Comparison of ENCODE assay signal across 8 cellular contexts in genomic region chr7:23696916-23697441, GRCh38. TPM values are rescaled to one million over a fixed set of nuclear protein-coding genes. Genes with fewer than 3 reads are reported as not detected.
A peak's percentile ranks its signal among the peaks of the same experiment; 100 is the strongest.
DNase-seq lines count a peak whose midpoint lies in the region; ATAC-seq and TF ChIP-seq lines count a peak whose summit lies in the region.

No MANE protein-coding gene starts in this region.

- TF ChIP-seq RAD21 in neural cell (conservative IDR thresholded peaks at IDR 0.05), result no peak

- H3K18ac ChIP-seq in H9 (ENCODE audit: insufficient read length, low read depth, low read length), result no peak overlapping the region

- H3K36me3 ChIP-seq in DND-41 (ENCODE audit: insufficient read depth, low read length) (peaks cover 27% of the 10 kb centered on the region; the same call in 1 of the 2 replicates), neural cell (ENCODE audit: insufficient read depth, low read length) (no peaks in the 10 kb centered on the region), suprapubic skin (peaks cover 24% of the 10 kb centered on the region)

- H4K5ac ChIP-seq in H9 (ENCODE audit: insufficient read length, low read depth, low read length), result no peak overlapping the region

- H3K9ac ChIP-seq in DND-41 (ENCODE audit: low read depth, low read length), result no peak overlapping the region
- no peak overlapping the region for H3K9ac ChIP-seq in H9 (ENCODE audit: extremely low read depth, insufficient read length, low read length)
- no peak overlapping the region for H3K9ac ChIP-seq in neural cell (ENCODE audit: low read length)

- H3K9me3 ChIP-seq in DND-41 (ENCODE audit: insufficient read depth, low read length, severe bottlenecking) (no peaks in the 10 kb centered on the region), H9 (ENCODE audit: control insufficient read depth, low read depth, low read length) (no peaks in the 10 kb centered on the region), neural cell (ENCODE audit: low read length) (no peaks in the 10 kb centered on the region), suprapubic skin (no peaks in the 10 kb centered on the region)

- H3K23ac ChIP-seq in H9 (ENCODE audit: insufficient read length, low read depth, low read length), result no peak overlapping the region

- no CpG with 5 or more reads among the region's 7 CpGs for WGBS in H9 (ENCODE audit: extremely low coverage, insufficient read length, low lambda C conversion rate)
- WGBS in suprapubic skin, result 44% methylated on average over 7 of the region's 7 CpGs

- H2BK5ac ChIP-seq in H9 (ENCODE audit: insufficient read length, low read length), result no peak overlapping the region

- ATAC-seq in DND-41 (ENCODE audit: insufficient read depth, low read depth), result peak; percentile 79

- no peak overlapping the region for H2AK5ac ChIP-seq in H9 (ENCODE audit: insufficient read length, low read length)

- H3K4me3 Mint-ChIP-seq in H9, result no peak overlapping the region
- H3K4me3 Mint-ChIP-seq in activated CD4-positive, alpha-beta memory T cell treated with anti-CD3 and anti-CD28 coated beads for 36 hours, result no peak overlapping the region

- H3K14ac ChIP-seq in H9 (ENCODE audit: insufficient read depth, low read length), result no peak overlapping the region

- no peaks in the 10 kb centered on the region for H3K79me2 ChIP-seq in DND-41 (ENCODE audit: insufficient read depth, low read length)
- H3K79me2 ChIP-seq in H9 (ENCODE audit: insufficient read depth, low read length), result no peaks in the 10 kb centered on the region
- H3K79me2 ChIP-seq in neural cell (replicated peaks; ENCODE audit: insufficient read depth, low read length), result no peaks in the 10 kb centered on the region

- no peaks in the 10 kb centered on the region for H3K27me3 Mint-ChIP-seq in H9 (ENCODE audit: low read depth)
- H3K27me3 Mint-ChIP-seq in activated CD4-positive, alpha-beta memory T cell treated with anti-CD3 and anti-CD28 coated beads for 36 hours, result no peaks in the 10 kb centered on the region

- H3K27me3 ChIP-seq in DND-41 (ENCODE audit: insufficient read depth, low read length, poor library complexity), result no peaks in the 10 kb centered on the region
- no peaks in the 10 kb centered on the region for H3K27me3 ChIP-seq in H9 (ENCODE audit: insufficient read depth, low read length)
- H3K27me3 ChIP-seq in neural cell (ENCODE audit: insufficient read depth, low read depth, low read length), result no peaks in the 10 kb centered on the region
- no peaks in the 10 kb centered on the region for H3K27me3 ChIP-seq in suprapubic skin

- H4K8ac ChIP-seq in H9 (replicated peaks; ENCODE audit: insufficient read length, low read depth, low read length), result no peak overlapping the region

- TF ChIP-seq EP300 in neural cell (conservative IDR thresholded peaks at IDR 0.05; ENCODE audit: poor library complexity, severe bottlenecking), result no peak
- TF ChIP-seq EP300 in suprapubic skin (IDR thresholded peaks at IDR 0.05), result no peak

- no peaks in the 10 kb centered on the region for H3K23me2 ChIP-seq in H9 (ENCODE audit: insufficient read length, low read depth, low read length, poor library complexity, severe bottlenecking)

- no peak overlapping the region; a peak in 1 of 7 replicates for H3K27ac Mint-ChIP-seq in H9
- H3K27ac Mint-ChIP-seq in activated CD4-positive, alpha-beta memory T cell treated with anti-CD3 and anti-CD28 coated beads for 36 hours, result no peak overlapping the region

- H4K91ac ChIP-seq in H9 (ENCODE audit: insufficient read length, low read depth, low read length), result no peak overlapping the region

- intact Hi-C loops in activated CD4-positive, alpha-beta memory T cell treated with anti-CD3 and anti-CD28 coated beads for 36 hours (cut with micrococcal nuclease), result loop anchor here (1.0 kb wide), 1 partner anchor 150 kb away; no protein-coding TSS in a partner anchor

- H2AFZ ChIP-seq in DND-41 (ENCODE audit: low read depth, low read length) (no peak overlapping the region; the same call in 1 of the 2 replicates), H9 (ENCODE audit: low read length) (no peak overlapping the region), neural cell (ENCODE audit: low read depth, low read length) (no peak overlapping the region)

- no peaks in the 10 kb centered on the region for H3K79me1 ChIP-seq in H9 (ENCODE audit: insufficient read depth, low read depth, low read length, poor library complexity, severe bottlenecking)

- no peak overlapping the region for H3K27ac ChIP-seq in DND-41 (ENCODE audit: low read length)
- no peak overlapping the region for H3K27ac ChIP-seq in H9 (ENCODE audit: insufficient read length, low read depth, low read length)
- H3K27ac ChIP-seq in neural cell (ENCODE audit: low read length), result no peak overlapping the region
- no peak overlapping the region for H3K27ac ChIP-seq in suprapubic skin

- no peaks in the 10 kb centered on the region for H3K9me2 ChIP-seq in neural cell (ENCODE audit: insufficient read depth, low read length)

- H3K4me3 ChIP-seq in DND-41 (ENCODE audit: low read depth in 1 of 2, low read length in 2 of 2) (no peak overlapping the region), epithelial cell of proximal tubule (ENCODE audit: low read depth, low read length) (no peak overlapping the region), neural cell (ENCODE audit: low read length) (no peak overlapping the region), suprapubic skin (no peak overlapping the region)

- peak; percentile 76 for TF ChIP-seq CTCF in DND-41 (IDR thresholded peaks at IDR 0.05; ENCODE audit: borderline replicate concordance, extremely low read depth, low read length, poor library complexity, severe bottlenecking)
- TF ChIP-seq CTCF in H9 (conservative IDR thresholded peaks at IDR 0.05), result peak; percentile 93
- TF ChIP-seq CTCF in epithelial cell of proximal tubule (conservative IDR thresholded peaks at IDR 0.05; ENCODE audit: low read depth, low read length), result peak; percentile 66
- TF ChIP-seq CTCF in neural cell (IDR thresholded peaks at IDR 0.05; ENCODE audit: poor library complexity, severe bottlenecking), result peak; percentile 29
- TF ChIP-seq CTCF in suprapubic skin (IDR thresholded peaks at IDR 0.05), result peak in 1 of 2 donors; percentile 57

- H2BK12ac ChIP-seq in H9 (ENCODE audit: insufficient read length, low read depth, low read length), result no peak overlapping the region

- CTCF ChIA-PET in activated CD4-positive, alpha-beta memory T cell treated with anti-CD3 and anti-CD28 coated beads for 36 hours (lab: Charles Lee), result interaction anchor here (0.6 to 4.0 kb wide), 32 partner anchors 9 to 969 kb away, joined by 3 to 48 read pairs (median 4); partner anchors contain the start of genes FAM221A and STK31

- H3K4me1 ChIP-seq in DND-41 (ENCODE audit: insufficient read depth, low read length) (no peaks in the 10 kb centered on the region), H9 (ENCODE audit: insufficient read depth, low read length) (no peaks in the 10 kb centered on the region), suprapubic skin (no peaks in the 10 kb centered on the region)

- no peak overlapping the region for H2BK20ac ChIP-seq in H9 (ENCODE audit: low read depth, low read length, poor library complexity, severe bottlenecking)

- H2BK120ac ChIP-seq in H9 (ENCODE audit: low read depth, low read length, poor library complexity, severe bottlenecking), result no peak overlapping the region

- H3K4ac ChIP-seq in H9 (ENCODE audit: low read depth, low read length), result no peak overlapping the region

- H3F3A ChIP-seq in neural cell (ENCODE audit: insufficient read depth, low read length, poor library complexity, severe bottlenecking), result no peaks in the 10 kb centered on the region

- H3K56ac ChIP-seq in H9 (ENCODE audit: insufficient read length, low read depth, low read length), result no peak overlapping the region

- H3K36me3 Mint-ChIP-seq in H9 (ENCODE audit: insufficient read depth in 1 of 3, low read depth in 3 of 3), result peaks cover 27 to 38% (median 30%) of the 10 kb centered on the region in 3 experiments
- peaks cover 17% of the 10 kb centered on the region for H3K36me3 Mint-ChIP-seq in activated CD4-positive, alpha-beta memory T cell treated with anti-CD3 and anti-CD28 coated beads for 36 hours

- H3K4me2 ChIP-seq in DND-41 (ENCODE audit: insufficient read depth, low read length) (no peak overlapping the region), H9 (ENCODE audit: insufficient read depth, insufficient read length, low read length) (no peak overlapping the region), neural cell (ENCODE audit: low read length) (no peak overlapping the region)

- no peak for TF ChIP-seq POLR2A in suprapubic skin (IDR thresholded peaks at IDR 0.05)

- peaks cover 0 to 2% of the 10 kb centered on the region in 2 experiments; a peak in 1 of 4 replicates for H3K4me1 Mint-ChIP-seq in H9
- no peaks in the 10 kb centered on the region for H3K4me1 Mint-ChIP-seq in activated CD4-positive, alpha-beta memory T cell treated with anti-CD3 and anti-CD28 coated beads for 36 hours (ENCODE audit: low read depth)

- no peak overlapping the region for H2BK15ac ChIP-seq in H9 (ENCODE audit: low read depth, low read length)

- POLR2A ChIA-PET in activated CD4-positive, alpha-beta memory T cell treated with anti-CD3 and anti-CD28 coated beads for 36 hours (lab: Charles Lee), result no interaction called here

- DNase-seq in DND-41 (peak; percentile 49), H9 (peak; percentile 84), NCI-H524 treated with DMSO at 0.1 percent for 48 hours (lab: John Stamatoyannopoulos, UW) (peak; percentile 22), epithelial cell of proximal tubule (ENCODE audit: low read depth) (no peak), suprapubic skin (ENCODE audit: low spot score in 2 of 2) (no peak), NCI-H128 (lab: John Stamatoyannopoulos, UW; ENCODE audit: unreplicated experiment) (no peak)
- peak; percentile 70 for DNase-seq in activated CD4-positive, alpha-beta memory T cell treated with anti-CD3 and anti-CD28 coated beads for 36 hours

- no peak overlapping the region for H3T11ph ChIP-seq in H9 (ENCODE audit: low read length)

- H4K20me1 ChIP-seq in DND-41 (ENCODE audit: insufficient read depth, low read length), result 0 out of 2 replicates have a peak, but pooled peaks cover 4% of the 10 kb centered on the region
- H4K20me1 ChIP-seq in H9 (ENCODE audit: control insufficient read depth, insufficient read depth, insufficient read length), result no peaks in the 10 kb centered on the region
- no peaks in the 10 kb centered on the region for H4K20me1 ChIP-seq in neural cell (ENCODE audit: insufficient read depth)

- H3K9me3 Mint-ChIP-seq in H9, result peaks cover 2 to 4% of the 10 kb centered on the region in 2 experiments; a peak in 3 of 5 replicates
- H3K9me3 Mint-ChIP-seq in activated CD4-positive, alpha-beta memory T cell treated with anti-CD3 and anti-CD28 coated beads for 36 hours, result no peaks in the 10 kb centered on the region

RNA-seq across cellular contexts. Expression of gene STK31, which starts 13.0 kb away (rescaled TPM):
- 0.24 and 0.33 TPM in 2 replicates for total RNA-seq in H9 (2021)
- not detected for total RNA-seq in activated CD4-positive, alpha-beta memory T cell treated with anti-CD3 and anti-CD28 coated beads for 36 hours
- 0.12 and 0.43 TPM in 2 replicates for total RNA-seq in epithelial cell of proximal tubule
- polyA plus RNA-seq in neural cell, result 0.76 and 1.4 TPM in 2 replicates
- polyA minus RNA-seq in neural cell, result 0.97 and 2.0 TPM in 2 replicates
- total RNA-seq in suprapubic skin, result 1 to 10 TPM in 1 of 4 donors, under 1 TPM in 1, not detected in 2; 0.91 to 1.0 TPM

RNA-seq across cellular contexts. Expression of gene FAM221A, which starts 17.0 kb away (rescaled TPM):
- total RNA-seq in H9 (2021), result 13.4 and 15.0 TPM in 2 replicates
- 10 to 100 TPM in 1 of 2 experiments, 1 to 10 TPM in 1; 9.0 to 10.7 TPM for total RNA-seq in activated CD4-positive, alpha-beta memory T cell treated with anti-CD3 and anti-CD28 coated beads for 36 hours
- 13.2 and 13.4 TPM in 2 replicates for total RNA-seq in epithelial cell of proximal tubule
- 11.3 and 17.7 TPM in 2 replicates for polyA plus RNA-seq in neural cell
- 6.6 and 8.3 TPM in 2 replicates for polyA minus RNA-seq in neural cell
- 10 to 100 TPM in 2 of 4 donors, 1 to 10 TPM in 2; 4.8 to 14.6 (median 12.0) TPM for total RNA-seq in suprapubic skin

Comparison
In these comparisons a context has a peak if more than half of its experiments do, and no peak if none do; other contexts are left out.
1. DNase-seq: peak in DND-41 (single experiment), H9 (single experiment), NCI-H524 treated with DMSO at 0.1 percent for 48 hours (single experiment) and activated CD4-positive, alpha-beta memory T cell treated with anti-CD3 and anti-CD28 coated beads for 36 hours (single experiment); none in epithelial cell of proximal tubule (single experiment), suprapubic skin (0 of 2) and NCI-H128 (single experiment).